8 cellular contexts compared by ENCODE assay signal in the genomic region with DNA sequence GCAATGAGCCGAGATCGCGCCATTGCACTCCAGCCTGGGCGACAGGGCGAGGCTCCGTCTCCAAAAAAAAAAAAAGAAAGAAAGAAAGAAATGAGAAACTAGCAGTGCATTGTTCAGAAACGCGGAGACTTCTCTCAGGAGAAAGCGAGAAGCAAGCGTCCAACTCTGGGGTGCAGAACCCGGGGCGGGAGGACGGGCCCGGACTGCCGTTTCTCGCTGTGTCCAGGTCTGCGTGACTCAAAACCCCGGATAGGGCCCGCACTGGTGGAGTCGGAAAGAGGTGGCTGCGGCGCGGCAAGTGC. TPM values are rescaled to one million over a fixed set of nuclear protein-coding genes. Genes with fewer than 3 reads are reported as not detected.
A peak's percentile ranks its signal among the peaks of the same experiment; 100 is the strongest.
DNase-seq lines count a peak whose midpoint lies in the region; TF ChIP-seq lines count a peak whose summit lies in the region.

No MANE protein-coding gene starts in this region.

- intact Hi-C loops in CD14-positive monocyte (cut with micrococcal nuclease): loop anchor here (2.0 kb wide), 1 partner anchor 40 kb away; a partner anchor contains a TSS

- TF ChIP-seq CTCF in CD14-positive monocyte (IDR thresholded peaks at IDR 0.05): no peak
- TF ChIP-seq CTCF in OCI-LY3 (IDR thresholded peaks at IDR 0.05; ENCODE audit: low read depth, low read length): no peak
- TF ChIP-seq CTCF in endodermal cell (conservative IDR thresholded peaks at IDR 0.05): no peak

- H3K4me1 Mint-ChIP-seq in CD14-positive monocyte (peaks cover 31% of the 10 kb centered on the region), endodermal cell (peaks cover 4% of the 10 kb centered on the region)

- H3K4me2 ChIP-seq in OCI-LY3 (ENCODE audit: low read length) (peak overlapping the region; percentile 83), neuronal stem cell (ENCODE audit: insufficient read depth, low read length, poor library complexity, severe bottlenecking) (peak overlapping the region; percentile 93)

- 0 to 1% methylated on average over 10 to 23 of the region's 23 CpGs for WGBS in endodermal cell (ENCODE audit: insufficient coverage in 1 of 2, insufficient read length in 1 of 2), 2 experiments
- WGBS in neuronal stem cell (ENCODE audit: extremely low coverage in 2 of 2, insufficient read length in 2 of 2, insufficient replicate concordance in 1 of 2), 2 donors: no CpG with 5 or more reads among the region's 23 CpGs

- H3K27me3 ChIP-seq in OCI-LY3 (ENCODE audit: low read depth, low read length) (no peaks in the 10 kb centered on the region), endodermal cell (ENCODE audit: control insufficient read depth, insufficient read depth, low read length, poor library complexity, severe bottlenecking) (no peaks in the 10 kb centered on the region), neuronal stem cell (ENCODE audit: control insufficient read depth in 3 of 3, insufficient read depth in 3 of 3, low read depth in 1 of 3, low read length in 3 of 3) (no peaks in the 10 kb centered on the region)

- H3K9ac ChIP-seq in OCI-LY3 (ENCODE audit: low read length): peak overlapping the region; percentile 61
- H3K9ac ChIP-seq in endodermal cell (ENCODE audit: extremely low read depth, low read length, poor library complexity, severe bottlenecking): peak overlapping the region; percentile 87
- H3K9ac ChIP-seq in neuronal stem cell (ENCODE audit: low read depth, low read length, poor library complexity): peak overlapping the region; percentile 47

- H3K9me3 Mint-ChIP-seq in CD14-positive monocyte (no peaks in the 10 kb centered on the region), endodermal cell (no peaks in the 10 kb centered on the region)

- no peaks in the 10 kb centered on the region for H4K20me1 ChIP-seq in OCI-LY3 (ENCODE audit: insufficient read depth, low read length)

- H3K27ac Mint-ChIP-seq in CD14-positive monocyte (peak overlapping the region; percentile 95 to 98 (median 98)), endodermal cell (peak overlapping the region; percentile 93)

- no peak for DNase-seq in CD14-positive monocyte (ENCODE audit: low spot score)
- no peak for DNase-seq in endodermal cell
- DNase-seq in neuronal stem cell (ENCODE audit: low spot score): no peak
- no peak for DNase-seq in iPS-NIHi7 (ENCODE audit: extremely low spot score)
- DNase-seq in G401 (ENCODE audit: low spot score): no peak
- no peak for DNase-seq in NCI-H2029 (lab: John Stamatoyannopoulos, UW)
- DNase-seq in NCI-H128 (lab: John Stamatoyannopoulos, UW; ENCODE audit: unreplicated experiment): no peak

- H4K91ac ChIP-seq in neuronal stem cell (ENCODE audit: low read depth, low read length, poor library complexity): no peak overlapping the region

- peaks cover 14% of the 10 kb centered on the region for H3K4me1 ChIP-seq in OCI-LY3 (ENCODE audit: low read length)
- peaks cover 8% of the 10 kb centered on the region for H3K4me1 ChIP-seq in endodermal cell (ENCODE audit: control insufficient read depth, insufficient read depth, low read length)
- peaks cover 11 to 21% of the 10 kb centered on the region in 2 donors for H3K4me1 ChIP-seq in neuronal stem cell (ENCODE audit: control insufficient read depth in 2 of 2, insufficient read depth in 1 of 2, low read depth in 1 of 2, low read length in 2 of 2)

- H2BK12ac ChIP-seq in neuronal stem cell (ENCODE audit: low read length): no peak overlapping the region

- peak overlapping the region; percentile 96 for H3K4me3 ChIP-seq in OCI-LY3 (ENCODE audit: low read length)
- peak overlapping the region; percentile 96 for H3K4me3 ChIP-seq in endodermal cell (ENCODE audit: low read length)
- peak overlapping the region; percentile 88 to 100 for H3K4me3 ChIP-seq in neuronal stem cell (ENCODE audit: low read length in 2 of 2)

- peaks cover 12% of the 10 kb centered on the region; the same call in 1 of the 2 replicates for H3K79me2 ChIP-seq in OCI-LY3 (ENCODE audit: low read length)

- H4K8ac ChIP-seq in neuronal stem cell (ENCODE audit: low read depth, low read length): no peak overlapping the region

- H2BK120ac ChIP-seq in neuronal stem cell (ENCODE audit: low read depth, low read length): no peak overlapping the region

- peak overlapping the region; percentile 90 to 94 for H3K4me3 Mint-ChIP-seq in CD14-positive monocyte
- peak overlapping the region; percentile 87 for H3K4me3 Mint-ChIP-seq in endodermal cell

- no peaks in the 10 kb centered on the region for H3K36me3 ChIP-seq in OCI-LY3 (replicated peaks; ENCODE audit: low read depth, low read length)
- H3K36me3 ChIP-seq in endodermal cell (ENCODE audit: control insufficient read depth, insufficient read depth, low read length): peaks cover 18% of the 10 kb centered on the region
- H3K36me3 ChIP-seq in neuronal stem cell (replicated peaks in 1 of 2; ENCODE audit: control insufficient read depth in 2 of 2, insufficient read depth in 2 of 2, low read length in 2 of 2): peaks cover 12 to 24% of the 10 kb centered on the region in 2 donors

- H3K79me1 ChIP-seq in neuronal stem cell (ENCODE audit: low read depth, low read length): peaks cover 21% of the 10 kb centered on the region

- H3K4ac ChIP-seq in neuronal stem cell (ENCODE audit: low read length): no peak overlapping the region

- H2AFZ ChIP-seq in OCI-LY3 (ENCODE audit: low read depth, low read length) (no peak overlapping the region), neuronal stem cell (ENCODE audit: low read length) (peak overlapping the region; percentile 99)

- peak overlapping the region; percentile 100 for H3K23ac ChIP-seq in neuronal stem cell (ENCODE audit: low read depth, low read length, poor library complexity)

- H2BK5ac ChIP-seq in neuronal stem cell (ENCODE audit: low read length): no peak overlapping the region

- no peak overlapping the region for H3K27ac ChIP-seq in OCI-LY3 (ENCODE audit: low read length)
- H3K27ac ChIP-seq in endodermal cell (ENCODE audit: low read depth, low read length): peak overlapping the region; percentile 66
- H3K27ac ChIP-seq in neuronal stem cell (replicated peaks; ENCODE audit: low read length): peak overlapping the region; percentile 14

- H3K18ac ChIP-seq in neuronal stem cell (ENCODE audit: low read length): no peak overlapping the region

- H3K9me3 ChIP-seq in OCI-LY3 (ENCODE audit: insufficient read depth, low read length): no peaks in the 10 kb centered on the region
- H3K9me3 ChIP-seq in endodermal cell (ENCODE audit: control insufficient read depth, low read length): no peaks in the 10 kb centered on the region
- no peaks in the 10 kb centered on the region for H3K9me3 ChIP-seq in neuronal stem cell (replicated peaks in 1 of 2; ENCODE audit: control insufficient read depth in 2 of 2, insufficient read depth in 1 of 2, low read depth in 1 of 2, low read length in 2 of 2)

- H2AK5ac ChIP-seq in neuronal stem cell (ENCODE audit: low read depth, low read length): no peak overlapping the region

- H2BK15ac ChIP-seq in neuronal stem cell (ENCODE audit: low read length): no peak overlapping the region

- in situ Hi-C loops in G401 (cut with HindIII; ENCODE audit: low sequenced_read_pairs): no loop called here

- H3K36me3 Mint-ChIP-seq in CD14-positive monocyte (peaks cover 10 to 12% of the 10 kb centered on the region in 2 donors), endodermal cell (ENCODE audit: low read depth) (peaks cover 11% of the 10 kb centered on the region)

- H3K27me3 Mint-ChIP-seq in CD14-positive monocyte (ENCODE audit: low read depth in 3 of 3) (peaks cover 0 to 5% (median 0%) of the 10 kb centered on the region in 3 donors), endodermal cell (ENCODE audit: insufficient read depth) (no peaks in the 10 kb centered on the region)

- no peak overlapping the region for H3K14ac ChIP-seq in neuronal stem cell (ENCODE audit: low read length)

RNA-seq across cellular contexts. Expression of a gene that starts 0.4 kb away (rescaled TPM):
- polyA plus RNA-seq in CD14-positive monocyte: 1 to 10 TPM; 5.4 to 5.6 TPM
- 10 to 100 TPM; 77.4 to 97.9 TPM for total RNA-seq in endodermal cell
- 46.2 TPM for polyA plus RNA-seq in endodermal cell (2013, experiment 1 of 2)
- polyA plus RNA-seq in endodermal cell (2013, experiment 2 of 2): 42.1 TPM
- polyA plus RNA-seq in neuronal stem cell (2013, experiment 1 of 2): 60.6 TPM
- 58.5 TPM for polyA plus RNA-seq in neuronal stem cell (2013, experiment 2 of 2)
- total RNA-seq in G401 (2014; rRNA removed; shearing (Covaris generic)): 37.1 and 63.9 TPM in 2 replicates

RNA-seq across cellular contexts. Expression of a gene that starts 15.0 kb away (rescaled TPM):
- 1 to 10 TPM in 1 of 2 donors, under 1 TPM in 1; 0.46 to 1.5 TPM for polyA plus RNA-seq in CD14-positive monocyte
- total RNA-seq in endodermal cell: 10 to 100 TPM; 10.4 to 10.8 TPM
- polyA plus RNA-seq in endodermal cell (2013, experiment 1 of 2): 6.0 TPM
- 5.7 TPM for polyA plus RNA-seq in endodermal cell (2013, experiment 2 of 2)
- polyA plus RNA-seq in neuronal stem cell (2013, experiment 1 of 2): 12.4 TPM
- 11.8 TPM for polyA plus RNA-seq in neuronal stem cell (2013, experiment 2 of 2)
- total RNA-seq in G401 (2014; rRNA removed; shearing (Covaris generic)): 1.2 and 6.8 TPM in 2 replicates

RNA-seq across cellular contexts. Expression of a gene that starts 17.1 kb away (rescaled TPM):
- under 1 TPM; 0.21 to 0.24 TPM for polyA plus RNA-seq in CD14-positive monocyte
- total RNA-seq in endodermal cell: 10 to 100 TPM; 14.7 to 19.9 TPM
- 10.1 TPM for polyA plus RNA-seq in endodermal cell (2013, experiment 1 of 2)
- polyA plus RNA-seq in endodermal cell (2013, experiment 2 of 2): 10.4 TPM
- 11.0 TPM for polyA plus RNA-seq in neuronal stem cell (2013, experiment 1 of 2)
- polyA plus RNA-seq in neuronal stem cell (2013, experiment 2 of 2): 10.6 TPM
- 1.1 and 1.3 TPM in 2 replicates for total RNA-seq in G401 (2014; rRNA removed; shearing (Covaris generic))

RNA-seq across cellular contexts. Expression of a gene that starts 40.2 kb away (rescaled TPM):
- polyA plus RNA-seq in CD14-positive monocyte: 100 to 1,000 TPM; 138 to 168 TPM
- 100 to 1,000 TPM; 133 to 138 TPM for total RNA-seq in endodermal cell
- polyA plus RNA-seq in endodermal cell (2013, experiment 1 of 2): 130 TPM
- 116 TPM for polyA plus RNA-seq in endodermal cell (2013, experiment 2 of 2)
- 147 TPM for polyA plus RNA-seq in neuronal stem cell (2013, experiment 1 of 2)
- 144 TPM for polyA plus RNA-seq in neuronal stem cell (2013, experiment 2 of 2)
- total RNA-seq in G401 (2014; rRNA removed; shearing (Covaris generic)): 145 and 169 TPM in 2 replicates

RNA-seq across cellular contexts. Expression of a gene that starts 43.9 kb away (rescaled TPM):
- polyA plus RNA-seq in CD14-positive monocyte: 1 to 10 TPM; 2.5 to 6.6 TPM
- total RNA-seq in endodermal cell: 10 to 100 TPM; 31.8 to 33.6 TPM
- 42.7 TPM for polyA plus RNA-seq in endodermal cell (2013, experiment 1 of 2)
- 37.7 TPM for polyA plus RNA-seq in endodermal cell (2013, experiment 2 of 2)
- 40.1 TPM for polyA plus RNA-seq in neuronal stem cell (2013, experiment 1 of 2)
- 41.3 TPM for polyA plus RNA-seq in neuronal stem cell (2013, experiment 2 of 2)
- 7.5 and 12.9 TPM in 2 replicates for total RNA-seq in G401 (2014; rRNA removed; shearing (Covaris generic))
